ENCODE assay signal across 8 cellular contexts in the genomic region with DNA sequence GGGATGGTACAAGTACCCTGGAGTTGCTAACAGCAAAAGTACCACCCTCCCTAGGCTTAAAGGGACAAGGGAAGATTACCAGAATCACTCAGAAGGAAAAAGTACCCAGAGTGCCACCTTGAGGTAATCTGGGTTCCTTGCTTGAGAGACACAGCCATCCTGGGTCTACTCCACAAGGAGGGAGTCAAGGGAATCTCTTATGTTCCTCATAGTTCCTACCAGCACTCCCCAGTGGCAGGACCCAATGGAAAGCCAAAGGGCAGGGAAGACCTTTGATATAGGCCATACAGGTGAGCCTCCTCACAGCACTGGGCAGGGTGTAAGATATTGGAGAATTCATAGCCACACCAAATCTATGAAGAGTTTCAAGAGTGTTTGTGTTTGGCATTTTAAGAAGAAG. TPM values are rescaled to one million over a fixed set of nuclear protein-coding genes. Genes with fewer than 3 reads are reported as not detected.
DNase-seq lines count a peak whose midpoint lies in the region; ATAC-seq and TF ChIP-seq lines count a peak whose summit lies in the region.

No MANE protein-coding gene starts in this region.

- H3K36me3 ChIP-seq in iPS DF 6.9 (ENCODE audit: control insufficient read depth, insufficient read depth, low read length), result no peaks in the 10 kb centered on the region

- H3K9me3 ChIP-seq in iPS DF 6.9 (ENCODE audit: control insufficient read depth, insufficient read depth, low read length), result no peaks in the 10 kb centered on the region

- no peak for ATAC-seq in HG03342 (IDR thresholded peaks at IDR 0.05; ENCODE audit: unreplicated experiment)
- no peak for ATAC-seq in HG02642 (IDR thresholded peaks at IDR 0.05; ENCODE audit: poor library complexity, unreplicated experiment)

- H3K4me3 ChIP-seq in AG10803 (ENCODE audit: low read length), result no peak overlapping the region
- H3K4me3 ChIP-seq in iPS DF 6.9 (ENCODE audit: low read length), result no peak overlapping the region

- H3K27ac Mint-ChIP-seq in HFFc6, result no peak overlapping the region

- no peak overlapping the region for H3K27ac ChIP-seq in iPS DF 6.9 (ENCODE audit: low read length)

- peak; percentile 7 for DNase-seq in AG10803 (ENCODE audit: low read depth)
- DNase-seq in HFFc6, result peak; percentile 46
- DNase-seq in activated CD4-positive, alpha-beta T cell treated with anti-CD3 and anti-CD28 coated beads, Interleukin-2, amount 50 U/mL, for 4 hours, result peak; percentile 29 to 37
- DNase-seq in iPS DF 6.9 (ENCODE audit: low read depth, low spot score), result peak; percentile 64
- DNase-seq in germinal center (ENCODE audit: low spot score), result no peak
- no peak for DNase-seq in activated gamma-delta T cell treated with Interleukin-2 at 50 U/mL for 16 hours

- no peaks in the 10 kb centered on the region for H3K4me1 Mint-ChIP-seq in HFFc6 (ENCODE audit: low read depth)

- H3K27me3 ChIP-seq in iPS DF 6.9 (ENCODE audit: control insufficient read depth, insufficient read depth, low read length), result no peaks in the 10 kb centered on the region

- H3K36me3 Mint-ChIP-seq in HFFc6 (ENCODE audit: low read depth), result no peaks in the 10 kb centered on the region

- H3K9me3 Mint-ChIP-seq in HFFc6, result no peaks in the 10 kb centered on the region

- no peak overlapping the region for H3K4me3 Mint-ChIP-seq in HFFc6

- TF ChIP-seq CTCF in AG10803 (conservative IDR thresholded peaks at IDR 0.05; ENCODE audit: low read length) (peak; percentile 26), HFFc6 (IDR thresholded peaks at IDR 0.05) (peak; percentile 58; the same call in 1 of the 2 replicates)

- peaks cover 4% of the 10 kb centered on the region; the same call in 1 of the 2 replicates for H3K27me3 Mint-ChIP-seq in HFFc6 (ENCODE audit: insufficient read depth)

- no peaks in the 10 kb centered on the region for H3K4me1 ChIP-seq in iPS DF 6.9 (ENCODE audit: control insufficient read depth, insufficient read depth, low read length)

RNA-seq across cellular contexts. Expression of a gene that starts 5.7 kb away (rescaled TPM):
- total RNA-seq in HFFc6 (2021; fragmentation: NEBNext Ultra II Directional; extraction: Animal tissue kit (Norgen Biotek cat#: 25700)), result not detected

Comparison
In these comparisons a context has a peak if more than half of its experiments do, and no peak if none do; other contexts are left out.
1. DNase-seq: peak in AG10803 (single experiment), HFFc6 (single experiment), activated CD4-positive, alpha-beta T cell treated with anti-CD3 and anti-CD28 coated beads, Interleukin-2, amount 50 U/mL, for 4 hours (2 of 2) and iPS DF 6.9 (single experiment); none in germinal center (single experiment) and activated gamma-delta T cell treated with Interleukin-2 at 50 U/mL for 16 hours (single experiment).